Comparison of ENCODE assay signal across 15 cellular contexts in genomic region chr2:158507141-158507540, GRCh38. TPM values are rescaled to one million over a fixed set of nuclear protein-coding genes. Genes with fewer than 3 reads are reported as not detected.
DNase-seq lines count a peak whose midpoint lies in the region; ATAC-seq, FAIRE-seq and TF ChIP-seq lines count a peak whose summit lies in the region.
"Had no signal": no experiment of that assay in that cellular context is flagged by ENCODE, and none has a peak within 500 bp of the region (broad histone marks: within the 10 kb centered on the region; RNA-seq: fewer than 3 reads in every experiment).

No MANE protein-coding gene starts in this region.

- DNase-seq in GM12865 (ENCODE audit: low read depth) (peak; percentile 76), small intestine (no peak), urothelium cell line (ENCODE audit: low spot score) (no peak), NCI-H1105 treated with DMSO at 0.1 percent for 48 hours (lab: John Stamatoyannopoulos, UW) (no peak), cerebellar cortex (ENCODE audit: low spot score) (no peak)
- DNase-seq: amygdala, NCI-H1092, RPMI8226 had no signal

- H3K9me3 ChIP-seq in small intestine (ENCODE audit: control insufficient read depth, low read depth), result no peaks in the 10 kb centered on the region
- H3K9me3 ChIP-seq: thoracic aorta had no signal

- H3K27ac Mint-ChIP-seq in activated T-helper 17 cell treated with anti-CD3 and anti-CD28 coated beads, Interleukin-2, amount 50 U/mL, for 72 hours, result peak overlapping the region; percentile 58
- H3K27ac Mint-ChIP-seq: WTC11 had no signal

- peaks cover 14% of the 10 kb centered on the region for H3K4me1 Mint-ChIP-seq in activated T-helper 17 cell treated with anti-CD3 and anti-CD28 coated beads, Interleukin-2, amount 50 U/mL, for 72 hours

- H3K4me3 Mint-ChIP-seq in activated T-helper 17 cell treated with anti-CD3 and anti-CD28 coated beads, Interleukin-2, amount 50 U/mL, for 72 hours, result peak overlapping the region; percentile 12
- H3K4me3 Mint-ChIP-seq: neural crest cell, WTC11 had no signal

- no peak overlapping the region for H3K4me3 ChIP-seq in GM12865 (ENCODE audit: low read depth, low read length)
- no peak overlapping the region for H3K4me3 ChIP-seq in small intestine (ENCODE audit: low read depth in 1 of 2, low read length in 2 of 2)
- H3K4me3 ChIP-seq: thoracic aorta had no signal

- no peak for TF ChIP-seq CTCF in GM12865 (IDR thresholded peaks at IDR 0.05; ENCODE audit: insufficient read depth, low read depth, low read length, missing control alignments)

- no peaks in the 10 kb centered on the region for H3K9me3 Mint-ChIP-seq in activated T-helper 17 cell treated with anti-CD3 and anti-CD28 coated beads, Interleukin-2, amount 50 U/mL, for 72 hours
- H3K9me3 Mint-ChIP-seq: neural crest cell, WTC11 had no signal

- no peaks in the 10 kb centered on the region for H3K27me3 Mint-ChIP-seq in activated T-helper 17 cell treated with anti-CD3 and anti-CD28 coated beads, Interleukin-2, amount 50 U/mL, for 72 hours

- no peaks in the 10 kb centered on the region for H3K27me3 ChIP-seq in small intestine (ENCODE audit: control insufficient read depth in 2 of 2, insufficient read depth in 2 of 2, low read length in 2 of 2)

- no peak overlapping the region for H3K27ac ChIP-seq in small intestine (ENCODE audit: low read depth in 1 of 2, low read length in 1 of 2)
- H3K27ac ChIP-seq: thoracic aorta had no signal

- ATAC-seq in GM18909 (IDR thresholded peaks at IDR 0.05; ENCODE audit: poor library complexity, unreplicated experiment) (peak; percentile 60), HG03025 (IDR thresholded peaks at IDR 0.05; ENCODE audit: low FRiP score, unreplicated experiment) (peak; percentile 74)
- peak; percentile 89 for ATAC-seq in activated T-helper 17 cell treated with anti-CD3 and anti-CD28 coated beads, Interleukin-2, amount 50 U/mL, for 72 hours (replicated peaks)
- ATAC-seq: WTC11 had no signal

- H3K36me3 Mint-ChIP-seq in activated T-helper 17 cell treated with anti-CD3 and anti-CD28 coated beads, Interleukin-2, amount 50 U/mL, for 72 hours (ENCODE audit: low read depth), result no peaks in the 10 kb centered on the region
- H3K36me3 Mint-ChIP-seq: WTC11 had no signal

- FAIRE-seq in small intestine (lab: Jason Lieb, UNC) (no peak), urothelium cell line (lab: Jason Lieb, UNC) (no peak)
- FAIRE-seq: endometrium had no signal

- no peaks in the 10 kb centered on the region for H3K36me3 ChIP-seq in small intestine (ENCODE audit: control insufficient read depth in 2 of 2, insufficient read depth in 2 of 2, low read length in 2 of 2)
- H3K36me3 ChIP-seq: thoracic aorta had no signal

- peaks cover 2 to 4% of the 10 kb centered on the region in 2 donors for H3K4me1 ChIP-seq in small intestine (ENCODE audit: control insufficient read depth in 2 of 2, insufficient read depth in 1 of 2, low read depth in 1 of 2, low read length in 1 of 2)

- WGBS in small intestine, 3 donors, result 78 to 84% (median 79%) methylated on average over 4 of the region's 4 CpGs

RNA-seq across cellular contexts. Expression of gene PKP4, which starts 50.4 kb away (rescaled TPM):
- total RNA-seq in activated T-helper 17 cell treated with anti-CD3 and anti-CD28 coated beads, Interleukin-2, amount 50 U/mL, for 72 hours, result 10 to 100 TPM; 24.0 to 35.0 TPM
- 10 to 100 TPM; 16.8 to 24.1 (median 22.4) TPM for polyA plus RNA-seq in small intestine

RNA-seq across cellular contexts. Expression of gene CCDC148, which starts 50.6 kb away (rescaled TPM):
- under 1 TPM; 0.82 to 0.93 TPM for total RNA-seq in activated T-helper 17 cell treated with anti-CD3 and anti-CD28 coated beads, Interleukin-2, amount 50 U/mL, for 72 hours
- polyA plus RNA-seq in small intestine, result under 1 TPM in 1 of 3 donors, not detected in 2; 0.09 TPM
